Comparison of ENCODE assay signal across 8 cellular contexts in genomic region chrX:48957827-48958634, GRCh38. TPM values are rescaled to one million over a fixed set of nuclear protein-coding genes. Genes with fewer than 3 reads are reported as not detected.
DNase-seq lines count a peak whose midpoint lies in the region; ATAC-seq and TF ChIP-seq lines count a peak whose summit lies in the region.

No MANE protein-coding gene starts in this region.

- ATAC-seq in GM19351 (IDR thresholded peaks at IDR 0.05; ENCODE audit: unreplicated experiment) (peak; percentile 85), HG03520 (IDR thresholded peaks at IDR 0.05; ENCODE audit: unreplicated experiment) (peak; percentile 79)

- DNase-seq in NCI-H526 treated with DMSO at 0.1 percent for 48 hours (lab: John Stamatoyannopoulos, UW): peak; percentile 92
- peak; percentile 95 for DNase-seq in activated CD4-positive, alpha-beta T cell treated with anti-CD3 and anti-CD28 coated beads, Interleukin-2, amount 10 ng/mL, durations not matched to agents 7 days and 5 days
- peak; percentile 96 for DNase-seq in coronary artery (ENCODE audit: low spot score)
- peak; percentile 99 for DNase-seq in left kidney (ENCODE audit: low read depth, low spot score)
- peak; percentile 95 for DNase-seq in stimulated activated CD4-positive, alpha-beta T cell treated with anti-CD3 and anti-CD28 coated beads, Interleukin-1b, Interleukin-23, amount 100 ng/mL, for 48 hours

- peak overlapping the region in 9 of 11 experiments; percentile 63 to 93 (median 84); a peak in 13 of 22 replicates for H3K4me2 ChIP-seq in BLaER1 treated with 17β-estradiol and CSF1 and Interleukin-3, amounts not matched to agents 10 nM and 100 nM

- peaks cover 0 to 21% (median 4%) of the 10 kb centered on the region in 11 experiments; a peak in 9 of 22 replicates for H3K9me3 ChIP-seq in BLaER1 treated with 17β-estradiol and CSF1 and Interleukin-3, amounts not matched to agents 10 nM and 100 nM (replicated peaks in 1 of 11)

- peak overlapping the region; percentile 91 to 96 (median 92) for H3K9ac ChIP-seq in BLaER1 treated with 17β-estradiol and CSF1 and Interleukin-3, amounts not matched to agents 10 nM and 100 nM

- TF ChIP-seq CTCF in coronary artery (IDR thresholded peaks at IDR 0.05): no peak

- peaks cover 27 to 43% (median 40%) of the 10 kb centered on the region in 11 experiments; a peak in 20 of 22 replicates for H4K20me1 ChIP-seq in BLaER1 treated with 17β-estradiol and CSF1 and Interleukin-3, amounts not matched to agents 10 nM and 100 nM

- no peaks in the 10 kb centered on the region for H3K27me3 Mint-ChIP-seq in activated CD4-positive, alpha-beta T cell treated with anti-CD3 and anti-CD28 coated beads, Interleukin-2, amount 10 ng/mL, durations not matched to agents 7 days and 5 days

- CTCF ChIA-PET in activated CD4-positive, alpha-beta T cell treated with anti-CD3 and anti-CD28 coated beads, Interleukin-2, amount 10 ng/mL, durations not matched to agents 7 days and 5 days (lab: Charles Lee): interaction anchor here (0.7 to 2.3 kb wide), 3 partner anchors 10 to 28 kb away, joined by 3 to 9 read pairs (median 6); no protein-coding TSS in a partner anchor

- peaks cover 25 to 55% (median 42%) of the 10 kb centered on the region in 10 experiments; a peak in 19 of 20 replicates for H3K4me1 ChIP-seq in BLaER1 treated with 17β-estradiol and CSF1 and Interleukin-3, amounts not matched to agents 10 nM and 100 nM

- H3K4me3 ChIP-seq in BLaER1 treated with 17β-estradiol and CSF1 and Interleukin-3, amounts not matched to agents 10 nM and 100 nM: peak overlapping the region; percentile 75 to 85 (median 80)
- H3K4me3 ChIP-seq in coronary artery: peak overlapping the region; percentile 84

- H3K27ac ChIP-seq in BLaER1 treated with 17β-estradiol and CSF1 and Interleukin-3, amounts not matched to agents 10 nM and 100 nM: peak overlapping the region; percentile 83 to 97 (median 91)
- H3K27ac ChIP-seq in coronary artery: peak overlapping the region; percentile 84 to 95

- peaks cover 0 to 29% (median 12%) of the 10 kb centered on the region in 11 experiments; a peak in 14 of 22 replicates for H3K36me3 ChIP-seq in BLaER1 treated with 17β-estradiol and CSF1 and Interleukin-3, amounts not matched to agents 10 nM and 100 nM

- POLR2A ChIA-PET in activated CD4-positive, alpha-beta T cell treated with anti-CD3 and anti-CD28 coated beads, Interleukin-2, amount 10 ng/mL, durations not matched to agents 7 days and 5 days (lab: Charles Lee): no interaction called here

- H3K4me1 Mint-ChIP-seq in activated CD4-positive, alpha-beta T cell treated with anti-CD3 and anti-CD28 coated beads, Interleukin-2, amount 10 ng/mL, durations not matched to agents 7 days and 5 days: peaks cover 47% of the 10 kb centered on the region

- peak overlapping the region; percentile 95 for H3K4me3 Mint-ChIP-seq in activated CD4-positive, alpha-beta T cell treated with anti-CD3 and anti-CD28 coated beads, Interleukin-2, amount 10 ng/mL, durations not matched to agents 7 days and 5 days

- H3K36me3 Mint-ChIP-seq in activated CD4-positive, alpha-beta T cell treated with anti-CD3 and anti-CD28 coated beads, Interleukin-2, amount 10 ng/mL, durations not matched to agents 7 days and 5 days (ENCODE audit: low read depth): peaks cover 9% of the 10 kb centered on the region

- H3K9me3 Mint-ChIP-seq in activated CD4-positive, alpha-beta T cell treated with anti-CD3 and anti-CD28 coated beads, Interleukin-2, amount 10 ng/mL, durations not matched to agents 7 days and 5 days: no peaks in the 10 kb centered on the region

- H3K27me3 ChIP-seq in BLaER1 treated with 17β-estradiol and CSF1 and Interleukin-3, amounts not matched to agents 10 nM and 100 nM: peaks cover 27 to 67% (median 58%) of the 10 kb centered on the region in 11 experiments

- peak overlapping the region; percentile 100 for H3K27ac Mint-ChIP-seq in activated CD4-positive, alpha-beta T cell treated with anti-CD3 and anti-CD28 coated beads, Interleukin-2, amount 10 ng/mL, durations not matched to agents 7 days and 5 days

RNA-seq across cellular contexts. Expression of gene OTUD5, which starts 0.6 kb away (rescaled TPM):
- 10 to 100 TPM; 49.0 to 54.1 TPM for total RNA-seq in activated CD4-positive, alpha-beta T cell treated with anti-CD3 and anti-CD28 coated beads, Interleukin-2, amount 10 ng/mL, durations not matched to agents 7 days and 5 days

RNA-seq across cellular contexts. Expression of gene KCND1, which starts 13.6 kb away (rescaled TPM):
- 1 to 10 TPM; 2.9 to 3.6 TPM for total RNA-seq in activated CD4-positive, alpha-beta T cell treated with anti-CD3 and anti-CD28 coated beads, Interleukin-2, amount 10 ng/mL, durations not matched to agents 7 days and 5 days

RNA-seq across cellular contexts. Expression of gene PIM2, which starts 39.2 kb away (rescaled TPM):
- 100 to 1,000 TPM; 152 to 154 TPM for total RNA-seq in activated CD4-positive, alpha-beta T cell treated with anti-CD3 and anti-CD28 coated beads, Interleukin-2, amount 10 ng/mL, durations not matched to agents 7 days and 5 days

RNA-seq across cellular contexts. Expression of gene GRIPAP1, which starts 44.0 kb away (rescaled TPM):
- total RNA-seq in activated CD4-positive, alpha-beta T cell treated with anti-CD3 and anti-CD28 coated beads, Interleukin-2, amount 10 ng/mL, durations not matched to agents 7 days and 5 days: 10 to 100 TPM; 73.2 to 91.2 TPM

RNA-seq across cellular contexts. Expression of gene SLC35A2, which starts 46.6 kb away (rescaled TPM):
- 10 to 100 TPM; 14.0 to 16.8 TPM for total RNA-seq in activated CD4-positive, alpha-beta T cell treated with anti-CD3 and anti-CD28 coated beads, Interleukin-2, amount 10 ng/mL, durations not matched to agents 7 days and 5 days

Comparison
In these comparisons a context has a peak if more than half of its experiments do, and no peak if none do; other contexts are left out.
1. Peak in every context shown above with its lines: DNase-seq, ATAC-seq, H3K4me3 ChIP-seq and H3K27ac ChIP-seq.